Comparison of ENCODE assay signal across 18 cellular contexts in the genomic region with DNA sequence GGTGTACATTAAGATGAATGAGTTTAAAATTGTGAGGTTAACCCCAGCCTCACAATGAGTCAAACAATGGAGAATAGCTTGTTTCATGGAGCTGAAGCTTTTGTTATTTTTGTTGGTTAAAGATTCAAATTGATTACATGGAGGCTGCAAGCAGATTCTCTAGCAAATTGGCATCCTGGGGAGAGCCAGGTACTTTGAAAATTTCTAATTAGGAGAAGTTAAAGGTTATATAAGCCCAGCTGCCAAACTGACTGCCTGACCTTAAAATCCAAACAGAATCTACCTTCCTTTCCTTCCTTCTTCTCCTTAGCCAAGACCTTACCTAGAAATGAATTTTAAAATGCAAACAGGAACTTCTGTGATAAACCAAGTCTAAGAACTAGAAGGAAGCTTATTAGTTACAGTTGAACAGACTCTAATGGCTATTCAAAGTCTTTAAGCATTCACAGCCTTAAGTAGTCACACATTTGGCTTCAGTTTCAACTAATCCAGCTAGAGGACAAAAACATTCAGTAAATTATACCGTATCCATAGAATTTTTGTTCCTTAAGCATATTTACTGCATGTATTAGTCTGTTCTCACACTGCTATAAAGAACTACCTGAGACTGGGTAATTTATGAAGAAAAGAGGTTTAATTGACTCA.
"Had no signal": no experiment of that assay in that cellular context is flagged by ENCODE, and none has a peak within 500 bp of the region (broad histone marks: within the 10 kb centered on the region; RNA-seq: fewer than 3 reads in every experiment).

No MANE protein-coding gene starts in this region.

- H3K36me3 ChIP-seq: brain microvascular endothelial cell, lower lobe of right lung, upper lobe of right lung, WERI-Rb-1 had no signal

- DNase-seq: activated CD4-positive, alpha-beta T cell treated with anti-CD3 and anti-CD28 coated beads, Interleukin-2, amount 50 U/mL, for 4 hours; activated gamma-delta T cell treated with Interleukin-2 at 50 U/mL for 16 hours; amygdala; brain microvascular endothelial cell; central memory CD4-positive, alpha-beta T cell; dorsolateral prefrontal cortex; erythroblast; lower lobe of right lung; occipital lobe; psoas muscle; stimulated activated CD4-positive, alpha-beta T cell treated with anti-CD3 and anti-CD28 coated beads, Interleukin-4, amount 100 ng/mL, for 1 hour; T-helper 2 cell; upper lobe of right lung had no signal

- H3K27me3 ChIP-seq: brain microvascular endothelial cell, dorsolateral prefrontal cortex, upper lobe of right lung had no signal

- H3K27ac ChIP-seq: brain microvascular endothelial cell, dorsolateral prefrontal cortex, lower lobe of right lung, psoas muscle, upper lobe of right lung, WERI-Rb-1 had no signal

- H3K4me3 ChIP-seq: dorsolateral prefrontal cortex, lower lobe of right lung, psoas muscle, smooth muscle cell, upper lobe of right lung had no signal

- H3K27me3 Mint-ChIP-seq: activated naive CD8-positive, alpha-beta T cell; natural killer cell treated with Interleukin-12 subunit alpha and Interleukin-12 subunit beta and Interleukin-15 and Interleukin-18, amount 100 ng/mL, for 72 hours had no signal

- H3K36me3 Mint-ChIP-seq: stimulated activated effector memory CD8-positive, alpha-beta T cell treated with anti-CD3 and anti-CD28 coated beads, Interleukin-12 subunit alpha, Interleukin-12 subunit beta, amount 100 ng/mL, for 72 hours had no signal

- H3K9me3 Mint-ChIP-seq: natural killer cell treated with Interleukin-12 subunit alpha and Interleukin-12 subunit beta and Interleukin-15 and Interleukin-18, amount 100 ng/mL, for 72 hours had no signal

- H3K9me3 ChIP-seq: lower lobe of right lung, psoas muscle, upper lobe of right lung had no signal

- H3K4me1 ChIP-seq: psoas muscle had no signal

- H3K27ac Mint-ChIP-seq: activated naive CD8-positive, alpha-beta T cell; natural killer cell treated with Interleukin-12 subunit alpha and Interleukin-12 subunit beta and Interleukin-15 and Interleukin-18, amount 100 ng/mL, for 72 hours; stimulated activated effector memory CD8-positive, alpha-beta T cell treated with anti-CD3 and anti-CD28 coated beads, Interleukin-12 subunit alpha, Interleukin-12 subunit beta, amount 100 ng/mL, for 72 hours had no signal

- H3K4me3 Mint-ChIP-seq: activated naive CD8-positive, alpha-beta T cell; natural killer cell treated with Interleukin-12 subunit alpha and Interleukin-12 subunit beta and Interleukin-15 and Interleukin-18, amount 100 ng/mL, for 72 hours; stimulated activated effector memory CD8-positive, alpha-beta T cell treated with anti-CD3 and anti-CD28 coated beads, Interleukin-12 subunit alpha, Interleukin-12 subunit beta, amount 100 ng/mL, for 72 hours had no signal
